In genomic region chr6:158818580-158819212, GRCh38 we compare ENCODE assay signal across 8 cellular contexts. TPM values are rescaled to one million over a fixed set of nuclear protein-coding genes. Genes with fewer than 3 reads are reported as not detected.
DNase-seq lines count a peak whose midpoint lies in the region; ATAC-seq lines count a peak whose summit lies in the region.

No MANE protein-coding gene starts in this region.

- CTCF ChIA-PET in activated CD4-positive, alpha-beta memory T cell treated with anti-CD3 and anti-CD28 coated beads, Interleukin-2, amount 10 ng/mL, durations not matched to agents 7 days and 5 days (lab: Charles Lee): interaction anchor here (1.3 to 1.7 kb wide), 2 partner anchors 27 to 51 kb away, joined by 4 to 9 read pairs; no protein-coding TSS in a partner anchor

- peaks cover 35% of the 10 kb centered on the region for H3K4me1 Mint-ChIP-seq in activated CD4-positive, alpha-beta memory T cell treated with anti-CD3 and anti-CD28 coated beads, Interleukin-2, amount 10 ng/mL, durations not matched to agents 7 days and 5 days
- peaks cover 29% of the 10 kb centered on the region for H3K4me1 Mint-ChIP-seq in memory B cell

- peak; percentile 51 to 65 for DNase-seq in NCI-H524 (lab: John Stamatoyannopoulos, UW)
- DNase-seq in NCI-H524 treated with DMSO at 0.1 percent for 48 hours (lab: John Stamatoyannopoulos, UW): no peak
- peak; percentile 34 for DNase-seq in NCI-H2171 (lab: John Stamatoyannopoulos, UW)
- DNase-seq in activated CD4-positive, alpha-beta memory T cell treated with anti-CD3 and anti-CD28 coated beads, Interleukin-2, amount 10 ng/mL, durations not matched to agents 7 days and 5 days: peak; percentile 78
- DNase-seq in effector CD8-positive, alpha-beta T cell (lab: John Stamatoyannopoulos, UW): peak; percentile 68
- DNase-seq in memory B cell (ENCODE audit: low spot score in 2 of 2): peak; percentile 72 to 78
- peak; percentile 33 to 46 for DNase-seq in stimulated activated CD8-positive, alpha-beta memory T cell treated with anti-CD3 and anti-CD28 coated beads, Interleukin-15, amount 100 ng/mL, for 4 hours (ENCODE audit: low read depth in 2 of 2)

- H3K27ac Mint-ChIP-seq in activated CD4-positive, alpha-beta memory T cell treated with anti-CD3 and anti-CD28 coated beads, Interleukin-2, amount 10 ng/mL, durations not matched to agents 7 days and 5 days: peak overlapping the region; percentile 77
- peak overlapping the region; percentile 100 for H3K27ac Mint-ChIP-seq in memory B cell

- no peaks in the 10 kb centered on the region for H3K27me3 Mint-ChIP-seq in activated CD4-positive, alpha-beta memory T cell treated with anti-CD3 and anti-CD28 coated beads, Interleukin-2, amount 10 ng/mL, durations not matched to agents 7 days and 5 days
- no peaks in the 10 kb centered on the region for H3K27me3 Mint-ChIP-seq in memory B cell

- H3K9me3 Mint-ChIP-seq in activated CD4-positive, alpha-beta memory T cell treated with anti-CD3 and anti-CD28 coated beads, Interleukin-2, amount 10 ng/mL, durations not matched to agents 7 days and 5 days: no peaks in the 10 kb centered on the region
- H3K9me3 Mint-ChIP-seq in memory B cell: no peaks in the 10 kb centered on the region

- peak overlapping the region; percentile 99 for H3K4me3 Mint-ChIP-seq in activated CD4-positive, alpha-beta memory T cell treated with anti-CD3 and anti-CD28 coated beads, Interleukin-2, amount 10 ng/mL, durations not matched to agents 7 days and 5 days
- peak overlapping the region; percentile 98 for H3K4me3 Mint-ChIP-seq in memory B cell

- ATAC-seq in HG02852 (IDR thresholded peaks at IDR 0.05; ENCODE audit: unreplicated experiment) (peak; percentile 37), memory B cell (ENCODE audit: low read depth) (peak; percentile 29)

- H3K36me3 Mint-ChIP-seq in activated CD4-positive, alpha-beta memory T cell treated with anti-CD3 and anti-CD28 coated beads, Interleukin-2, amount 10 ng/mL, durations not matched to agents 7 days and 5 days (ENCODE audit: low read depth): peaks cover 44% of the 10 kb centered on the region
- H3K36me3 Mint-ChIP-seq in memory B cell: peaks cover 33% of the 10 kb centered on the region

- POLR2A ChIA-PET in activated CD4-positive, alpha-beta memory T cell treated with anti-CD3 and anti-CD28 coated beads, Interleukin-2, amount 10 ng/mL, durations not matched to agents 7 days and 5 days (lab: Charles Lee): interaction anchor here (0.6 to 5.7 kb wide), 16 partner anchors 10 to 220 kb away, joined by 3 to 64 read pairs (median 5); no protein-coding TSS in a partner anchor

RNA-seq across cellular contexts. Expression of gene EZR, which starts 0.5 kb away (rescaled TPM):
- 100 to 1,000 TPM; 225 to 228 TPM for total RNA-seq in activated CD4-positive, alpha-beta memory T cell treated with anti-CD3 and anti-CD28 coated beads, Interleukin-2, amount 10 ng/mL, durations not matched to agents 7 days and 5 days
